ENCODE assay signal across 29 cellular contexts in genomic region chr7:156533420-156533819, GRCh38.
"Had no signal": no experiment of that assay in that cellular context is flagged by ENCODE, and none has a peak within 500 bp of the region (broad histone marks: within the 10 kb centered on the region; RNA-seq: fewer than 3 reads in every experiment).

No MANE protein-coding gene starts in this region.

- H3K36me3 Mint-ChIP-seq: stimulated activated effector memory CD8-positive, alpha-beta T cell treated with anti-CD3 and anti-CD28 coated beads, Interleukin-12 subunit alpha, Interleukin-12 subunit beta, amount 100 ng/mL, for 72 hours; stimulated activated memory B cell treated with anti-CD40 and anti-IgM and Interleukin-4, amounts not matched to agents 10 μg/mL and 1 μg/mL and 100 μg/mL, for 72 hours; stimulated activated naive B cell treated with anti-CD40 and anti-IgM and Interleukin-4, amounts not matched to agents 10 μg/mL and 1 μg/mL and 100 μg/mL, for 72 hours; type B pancreatic cell had no signal

- H3K9me3 ChIP-seq: stomach, suprapubic skin, testis, thoracic aorta, thyroid gland, tibial nerve, transverse colon, upper lobe of left lung, upper lobe of right lung, uterus, vagina had no signal

- H3K9me3 Mint-ChIP-seq: stimulated activated effector memory CD8-positive, alpha-beta T cell treated with anti-CD3 and anti-CD28 coated beads, Interleukin-12 subunit alpha, Interleukin-12 subunit beta, amount 100 ng/mL, for 72 hours; stimulated activated naive CD8-positive, alpha-beta T cell treated with anti-CD3 and anti-CD28 coated beads, Interleukin-15, amount 100 ng/mL, for 72 hours; stimulated activated naive CD8-positive, alpha-beta T cell treated with anti-CD3 and anti-CD28 coated beads, Interleukin-15, Interleukin-2, amounts not matched to agents 100 ng/mL and 50 ng/mL, for 24 hours; type B pancreatic cell had no signal

- H3K4me3 Mint-ChIP-seq: stimulated activated effector memory CD8-positive, alpha-beta T cell treated with anti-CD3 and anti-CD28 coated beads, Interleukin-12 subunit alpha, Interleukin-12 subunit beta, amount 100 ng/mL, for 72 hours; stimulated activated memory B cell treated with anti-CD40 and anti-IgM and Interleukin-4, amounts not matched to agents 10 μg/mL and 1 μg/mL and 100 μg/mL, for 72 hours; stimulated activated naive B cell treated with anti-CD40 and anti-IgM and Interleukin-4, amounts not matched to agents 10 μg/mL and 1 μg/mL and 100 μg/mL, for 72 hours; stimulated activated naive CD8-positive, alpha-beta T cell treated with anti-CD3 and anti-CD28 coated beads, Interleukin-15, amount 100 ng/mL, for 72 hours; stimulated activated naive CD8-positive, alpha-beta T cell treated with anti-CD3 and anti-CD28 coated beads, Interleukin-15, Interleukin-2, amounts not matched to agents 100 ng/mL and 50 ng/mL, for 24 hours; type B pancreatic cell had no signal

- H3K4me1 Mint-ChIP-seq: stimulated activated effector memory CD8-positive, alpha-beta T cell treated with anti-CD3 and anti-CD28 coated beads, Interleukin-12 subunit alpha, Interleukin-12 subunit beta, amount 100 ng/mL, for 72 hours; stimulated activated memory B cell treated with anti-CD40 and anti-IgM and Interleukin-4, amounts not matched to agents 10 μg/mL and 1 μg/mL and 100 μg/mL, for 72 hours; stimulated activated naive B cell treated with anti-CD40 and anti-IgM and Interleukin-4, amounts not matched to agents 10 μg/mL and 1 μg/mL and 100 μg/mL, for 72 hours; stimulated activated naive CD8-positive, alpha-beta T cell treated with anti-CD3 and anti-CD28 coated beads, Interleukin-15, amount 100 ng/mL, for 72 hours had no signal

- H3K27ac ChIP-seq: stomach, suprapubic skin, testis, thoracic aorta, thyroid gland, tibial artery, tibial nerve, transverse colon, upper lobe of left lung, upper lobe of right lung, uterus, vagina had no signal

- DNase-seq: stimulated activated CD4-positive, alpha-beta T cell treated with anti-CD3 and anti-CD28 coated beads, Interleukin-2, amount 100 ng/mL, for 48 hours; stimulated activated CD4-positive, alpha-beta T cell treated with anti-CD3 and anti-CD28 coated beads, Interleukin-4, amount 100 ng/mL, for 1 hour; stimulated activated CD4-positive, alpha-beta T cell treated with anti-CD3 and anti-CD28 coated beads, Interleukin-4, amount 100 ng/mL, for 24 hours; stimulated activated CD4-positive, alpha-beta T cell treated with anti-CD3 and anti-CD28 coated beads, Interleukin-4, amount 100 ng/mL, for 4 hours; stimulated activated CD8-positive, alpha-beta memory T cell treated with anti-CD3 and anti-CD28 coated beads, Interleukin-4, amount 100 ng/mL, for 48 hours; stimulated activated naive B cell treated with anti-CD40 and anti-IgM and Interleukin-4, amounts not matched to agents 10 μg/mL and 1 μg/mL and 100 μg/mL, for 72 hours; stimulated activated naive CD4-positive, alpha-beta T cell; stimulated activated naive CD4-positive, alpha-beta T cell treated with Interleukin-2 at 50 U/mL for 16 hours; stimulated activated naive CD8-positive, alpha-beta T cell treated with anti-CD3 and anti-CD28 coated beads, Interleukin-15, amount 100 ng/mL, for 72 hours; stimulated activated naive CD8-positive, alpha-beta T cell treated with anti-CD3 and anti-CD28 coated beads, Interleukin-15, Interleukin-2, amounts not matched to agents 100 U/mL and 50 U/mL, for 24 hours; stomach; substantia nigra; testis; thyroid gland; tibial artery; transverse colon; trophoblast cell; upper lobe of right lung; uterus had no signal

- H3K4me3 ChIP-seq: stomach, suprapubic skin, testis, thoracic aorta, thyroid gland, tibial artery, tibial nerve, transverse colon, upper lobe of left lung, upper lobe of right lung, uterus, vagina had no signal

- H3K36me3 ChIP-seq: stomach, suprapubic skin, thoracic aorta, thyroid gland, tibial artery, transverse colon, upper lobe of left lung, upper lobe of right lung, uterus, vagina had no signal

- H3K27me3 ChIP-seq: stomach, suprapubic skin, testis, thyroid gland, tibial artery, tibial nerve, transverse colon, upper lobe of left lung, upper lobe of right lung, uterus, vagina had no signal

- H3K27me3 Mint-ChIP-seq: stimulated activated naive CD8-positive, alpha-beta T cell treated with anti-CD3 and anti-CD28 coated beads, Interleukin-15, Interleukin-2, amounts not matched to agents 100 ng/mL and 50 ng/mL, for 24 hours had no signal

- FAIRE-seq: urothelium cell line had no signal

- H3K4me1 ChIP-seq: suprapubic skin, testis, thyroid gland, tibial artery, tibial nerve, transverse colon, upper lobe of left lung, upper lobe of right lung, uterus, vagina had no signal

- H3K27ac Mint-ChIP-seq: stimulated activated effector memory CD8-positive, alpha-beta T cell treated with anti-CD3 and anti-CD28 coated beads, Interleukin-12 subunit alpha, Interleukin-12 subunit beta, amount 100 ng/mL, for 72 hours; stimulated activated memory B cell treated with anti-CD40 and anti-IgM and Interleukin-4, amounts not matched to agents 10 μg/mL and 1 μg/mL and 100 μg/mL, for 72 hours; stimulated activated naive B cell treated with anti-CD40 and anti-IgM and Interleukin-4, amounts not matched to agents 10 μg/mL and 1 μg/mL and 100 μg/mL, for 72 hours; stimulated activated naive CD8-positive, alpha-beta T cell treated with anti-CD3 and anti-CD28 coated beads, Interleukin-15, Interleukin-2, amounts not matched to agents 100 ng/mL and 50 ng/mL, for 24 hours; type B pancreatic cell had no signal
